Comparison of ENCODE assay signal across 18 cellular contexts in genomic region chr16:65994305-65994704, GRCh38.
"Had no signal": no experiment of that assay in that cellular context is flagged by ENCODE, and none has a peak within 500 bp of the region (broad histone marks: within the 10 kb centered on the region; RNA-seq: fewer than 3 reads in every experiment).

No MANE protein-coding gene starts in this region.

- DNase-seq: activated CD4-positive, alpha-beta T cell treated with anti-CD3 and anti-CD28 coated beads, Interleukin-2, amount 50 U/mL, for 1 hour; activated CD4-positive, CD25-positive, alpha-beta regulatory T cell treated with anti-CD3 and anti-CD28 coated beads, Interleukin-2, amount 50 U/mL, for 72 hours; activated CD8-positive, alpha-beta T cell treated with anti-CD3 and anti-CD28 coated beads, Interleukin-2, amount 10 ng/mL, durations not matched to agents 7 days and 5 days; aorta; brain microvascular endothelial cell; central memory CD4-positive, alpha-beta T cell; effector memory CD4-positive, alpha-beta T cell; foreskin melanocyte; kidney; lower lobe of right lung; naive thymus-derived CD4-positive, alpha-beta T cell; psoas muscle; stimulated activated CD4-positive, alpha-beta T cell treated with anti-CD3 and anti-CD28 coated beads, Interleukin-1b, Interleukin-23, amount 100 ng/mL, for 48 hours; stimulated activated naive CD8-positive, alpha-beta T cell treated with anti-CD3 and anti-CD28 coated beads, Interleukin-15, amount 100 ng/mL, for 72 hours; tibial artery; WERI-Rb-1 had no signal

- H3K36me3 ChIP-seq: brain microvascular endothelial cell, lower lobe of right lung, neural progenitor cell, right atrium auricular region, tibial artery, WERI-Rb-1 had no signal

- H3K4me2 ChIP-seq: neural progenitor cell had no signal

- H3K9ac ChIP-seq: neural progenitor cell had no signal

- H3K27ac ChIP-seq: brain microvascular endothelial cell, lower lobe of right lung, neural progenitor cell, psoas muscle, right atrium auricular region, tibial artery, WERI-Rb-1 had no signal

- H3K27me3 ChIP-seq: brain microvascular endothelial cell, neural progenitor cell, right atrium auricular region, tibial artery had no signal

- H3K9me3 ChIP-seq: lower lobe of right lung, psoas muscle, right atrium auricular region, tibial artery had no signal

- H2AFZ ChIP-seq: neural progenitor cell had no signal

- H3K4me3 ChIP-seq: lower lobe of right lung, neural progenitor cell, psoas muscle, right atrium auricular region, tibial artery had no signal

- H3K4me1 ChIP-seq: lower lobe of right lung, neural progenitor cell, psoas muscle, right atrium auricular region had no signal
